In genomic region chrX:7779644-7780043, GRCh38 we compare ENCODE assay signal across 22 cellular contexts.
DNase-seq lines count a peak whose midpoint lies in the region; ATAC-seq and TF ChIP-seq lines count a peak whose summit lies in the region.
"Had no signal": no experiment of that assay in that cellular context is flagged by ENCODE, and none has a peak within 500 bp of the region (broad histone marks: within the 10 kb centered on the region; RNA-seq: fewer than 3 reads in every experiment).

No MANE protein-coding gene starts in this region.

- DNase-seq in left lobe of liver (ENCODE audit: low spot score), result no peak
- no peak for DNase-seq in activated naive CD4-positive, alpha-beta T cell treated with anti-CD3 and anti-CD28 coated beads, Interleukin-2, amount 50 U/mL, for 16 hours
- no peak for DNase-seq in NCI-H524 treated with DMSO at 0.1 percent for 48 hours (lab: John Stamatoyannopoulos, UW)
- DNase-seq: 8988T; ACHN; BE2C; C1 segment of cervical spinal cord; CD4-positive, alpha-beta memory T cell; CD4-positive, CD25-positive, alpha-beta regulatory T cell; CD8-positive, alpha-beta memory T cell; COR-L47; DMS 273 treated with DMSO at 0.1 percent for 48 hours; DMS153; DMS53; DMS79; DND-41; EL; GDM1 had no signal

- H3K9me3 ChIP-seq in liver (ENCODE audit: control insufficient read depth in 4 of 4, low read length in 3 of 4), result no peaks in the 10 kb centered on the region
- H3K9me3 ChIP-seq: BE2C had no signal

- no peaks in the 10 kb centered on the region for H3K36me3 ChIP-seq in liver (ENCODE audit: control insufficient read depth in 4 of 4, insufficient read depth in 3 of 4, low read depth in 1 of 4, low read length in 3 of 4)
- H3K36me3 ChIP-seq: BE2C, BLaER1 had no signal

- H3K27ac ChIP-seq in liver (ENCODE audit: low read depth in 1 of 2, low read length in 2 of 2), result no peak overlapping the region
- H3K27ac ChIP-seq: BLaER1 had no signal

- peak; percentile 40 for ATAC-seq in left lobe of liver
- no peak for ATAC-seq in HG02884 (IDR thresholded peaks at IDR 0.05; ENCODE audit: unreplicated experiment)
- ATAC-seq: GM12878 had no signal

- TF ChIP-seq RAD21 in liver (IDR thresholded peaks at IDR 0.05), result no peak

- no peaks in the 10 kb centered on the region for H3K4me1 ChIP-seq in liver (ENCODE audit: control insufficient read depth in 4 of 4, insufficient read depth in 4 of 4, low read length in 3 of 4)
- H3K4me1 ChIP-seq: BE2C, BLaER1 had no signal

- 27% methylated on average over 2 of the region's 2 CpGs for WGBS in liver

- H3K4me3 ChIP-seq in liver (ENCODE audit: low read depth in 1 of 3, low read length in 3 of 3), result no peak overlapping the region
- H3K4me3 ChIP-seq: BLaER1, GM12878 had no signal

- no peak overlapping the region for H3K9ac ChIP-seq in liver (ENCODE audit: low read depth in 1 of 2, low read length in 2 of 2)
- H3K9ac ChIP-seq: BLaER1 had no signal

- no peaks in the 10 kb centered on the region for H3K27me3 ChIP-seq in liver (ENCODE audit: control insufficient read depth in 4 of 4, insufficient read depth in 4 of 4, low read length in 3 of 4)
- H3K27me3 ChIP-seq: BE2C, BLaER1 had no signal

- no peak for TF ChIP-seq CTCF in liver (IDR thresholded peaks at IDR 0.05; ENCODE audit: low read depth, low read length, missing input control)

TF ChIP-seq in liver, 16 proteins besides CTCF, POLR2A, EP300 and RAD21:
- peak; percentile 6 to 42 for TF ChIP-seq HNF4A (conservative IDR thresholded peaks at IDR 0.05)
- TF ChIP-seq MAX (IDR thresholded peaks at IDR 0.05), result no peak
